ENCODE assay signal across 8 cellular contexts in the genomic region with DNA sequence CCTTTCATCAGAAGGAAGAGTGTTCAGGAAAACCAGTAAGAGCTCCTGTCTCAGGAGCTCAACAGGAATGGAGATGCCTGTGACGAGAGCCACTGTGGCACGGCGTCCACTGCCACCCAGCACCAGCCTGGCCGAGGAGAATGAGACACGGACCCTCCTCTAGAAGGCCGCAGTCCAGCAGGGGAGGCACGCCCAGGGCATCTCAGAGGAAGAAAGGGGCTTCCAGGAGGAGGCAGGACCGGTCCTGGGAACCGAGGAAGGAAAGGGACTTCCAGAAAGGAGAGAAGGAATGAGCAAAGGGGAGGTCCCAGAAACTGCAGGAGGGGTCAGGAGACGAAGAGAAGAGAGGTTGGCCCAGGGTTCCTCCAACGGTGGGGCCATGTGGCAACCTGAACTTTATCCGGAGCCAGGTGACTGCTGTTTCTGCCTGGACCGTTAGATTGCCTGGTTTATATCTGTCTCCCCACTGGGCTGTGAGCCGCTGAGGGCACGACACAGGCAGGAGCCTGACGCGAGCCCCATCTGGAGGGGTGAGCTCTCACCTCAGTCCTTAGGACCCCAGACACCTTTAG. TPM values are rescaled to one million over a fixed set of nuclear protein-coding genes. Genes with fewer than 3 reads are reported as not detected.
DNase-seq lines count a peak whose midpoint lies in the region; ATAC-seq, FAIRE-seq and TF ChIP-seq lines count a peak whose summit lies in the region.

No MANE protein-coding gene starts in this region.

- peaks cover 41 to 43% (median 42%) of the 10 kb centered on the region in 3 donors for H3K4me1 Mint-ChIP-seq in CD8-positive, alpha-beta memory T cell

- POLR2A ChIA-PET in CD8-positive, alpha-beta memory T cell (lab: Charles Lee), result interaction anchor here (0.6 to 1.7 kb wide), 4 partner anchors 32 to 177 kb away, joined by 3 to 5 read pairs (median 4); a partner anchor contains a TSS
- POLR2A ChIA-PET in PC-9 (lab: Charles Lee; ENCODE audit: unreplicated experiment) (interaction anchor here (0.7 kb wide), 1 partner anchor 27 kb away, joined by 5 read pairs; a partner anchor contains a TSS), endothelial cell of umbilical vein (lab: Charles Lee) (no interaction called here)

- intact Hi-C loops in PC-9 (cut with micrococcal nuclease; ENCODE audit: unreplicated experiment) (loop anchor here (2.0 to 10.0 kb wide), 2 partner anchors 492 to 770 kb away; no protein-coding TSS in a partner anchor), endothelial cell of umbilical vein (cut with micrococcal nuclease) (loop anchor here (2.0 to 5.0 kb wide), 2 partner anchors 66 to 773 kb away; a partner anchor contains a TSS)

- CTCF ChIA-PET in CD8-positive, alpha-beta memory T cell (lab: Charles Lee), result interaction anchor here (0.6 to 4.7 kb wide), 32 partner anchors 9 to 781 kb away, joined by 3 to 36 read pairs (median 5); a partner anchor contains a TSS
- CTCF ChIA-PET in PC-9 (lab: Charles Lee), result interaction anchor here (0.6 to 1.1 kb wide), 4 partner anchors 26 to 441 kb away, joined by 3 to 9 read pairs (median 6); no protein-coding TSS in a partner anchor
- CTCF ChIA-PET in endothelial cell of umbilical vein (lab: Charles Lee), result interaction anchor here (0.6 to 3.6 kb wide), 31 partner anchors 9 to 700 kb away, joined by 3 to 58 read pairs (median 4); a partner anchor contains a TSS

- no peaks in the 10 kb centered on the region for H3K36me3 ChIP-seq in CD8-positive, alpha-beta memory T cell (ENCODE audit: insufficient read depth, low read length)
- H3K36me3 ChIP-seq in PC-9 (ENCODE audit: low read depth) (no peaks in the 10 kb centered on the region), endothelial cell of umbilical vein (ENCODE audit: control insufficient read depth in 2 of 2, extremely low read depth in 1 of 2, insufficient read depth in 2 of 2, low read length in 2 of 2) (no peaks in the 10 kb centered on the region)

- H3K9me2 ChIP-seq in PC-9 (ENCODE audit: insufficient read depth), result no peaks in the 10 kb centered on the region

- H3F3A ChIP-seq in PC-9 (ENCODE audit: insufficient read depth, low read depth), result no peaks in the 10 kb centered on the region

- H3K4me3 ChIP-seq in CD8-positive, alpha-beta memory T cell (ENCODE audit: low read length), result peak overlapping the region; percentile 16
- H3K4me3 ChIP-seq in PC-9, result peak overlapping the region; percentile 54; the same call in 1 of the 2 replicates
- H3K4me3 ChIP-seq in endothelial cell of umbilical vein (replicated peaks in 1 of 3; ENCODE audit: insufficient read depth in 1 of 3, low read depth in 1 of 3, low read length in 3 of 3), result peak overlapping the region in 1 of 3 experiments; percentile 74

- peak; percentile 19 for ATAC-seq in GM21786 (IDR thresholded peaks at IDR 0.05; ENCODE audit: unreplicated experiment)
- no peak for ATAC-seq in GM19455 (IDR thresholded peaks at IDR 0.05; ENCODE audit: unreplicated experiment)
- no peak for ATAC-seq in GM21576 (IDR thresholded peaks at IDR 0.05; ENCODE audit: unreplicated experiment)

- H3K27ac ChIP-seq in CD8-positive, alpha-beta memory T cell (ENCODE audit: low read depth, low read length), result no peak overlapping the region
- H3K27ac ChIP-seq in PC-9, result no peak overlapping the region
- no peak overlapping the region for H3K27ac ChIP-seq in endothelial cell of umbilical vein (ENCODE audit: insufficient read depth, low read depth, low read length)

- H3K27me3 ChIP-seq in CD8-positive, alpha-beta memory T cell (ENCODE audit: insufficient read depth, low read length, poor library complexity, severe bottlenecking), result no peaks in the 10 kb centered on the region
- H3K27me3 ChIP-seq in PC-9 (ENCODE audit: insufficient read depth, low read depth), result no peaks in the 10 kb centered on the region
- no peaks in the 10 kb centered on the region for H3K27me3 ChIP-seq in endothelial cell of umbilical vein (ENCODE audit: control insufficient read depth in 2 of 2, insufficient read depth in 2 of 2, low read length in 2 of 2)

- TF ChIP-seq CTCF in PC-9 (conservative IDR thresholded peaks at IDR 0.05) (no peak), endothelial cell of umbilical vein (IDR thresholded peaks at IDR 0.05; ENCODE audit: extremely low read depth in 1 of 2, insufficient read depth in 1 of 2, low read depth in 1 of 2, low read length in 2 of 2) (no peak)

- H3K4me3 Mint-ChIP-seq in CD8-positive, alpha-beta memory T cell, result peak overlapping the region; percentile 86 to 95 (median 92)

- no peaks in the 10 kb centered on the region for H3K36me3 Mint-ChIP-seq in CD8-positive, alpha-beta memory T cell

- H3K79me2 ChIP-seq in PC-9 (ENCODE audit: low read depth) (no peaks in the 10 kb centered on the region), endothelial cell of umbilical vein (ENCODE audit: control insufficient read depth, insufficient read depth, low read length) (no peaks in the 10 kb centered on the region)

- TF ChIP-seq POLR2A in endothelial cell of umbilical vein (IDR thresholded peaks at IDR 0.05; ENCODE audit: low read depth, low read length), result no peak

- no peak for FAIRE-seq in endothelial cell of umbilical vein (lab: Jason Lieb, UNC)

- no peaks in the 10 kb centered on the region for H3K9me3 ChIP-seq in CD8-positive, alpha-beta memory T cell (ENCODE audit: low read length)
- H3K9me3 ChIP-seq in PC-9 (ENCODE audit: insufficient read depth, low read depth) (no peaks in the 10 kb centered on the region), endothelial cell of umbilical vein (replicated peaks; ENCODE audit: control insufficient read depth, insufficient read depth, low read length) (no peaks in the 10 kb centered on the region)

- H3K27ac Mint-ChIP-seq in CD8-positive, alpha-beta memory T cell, result peak overlapping the region; percentile 87 to 99 (median 95)

- peak overlapping the region; percentile 42 for H3K9ac ChIP-seq in endothelial cell of umbilical vein (replicated peaks; ENCODE audit: extremely low read depth, insufficient read depth, low read length)

- H3K9me3 Mint-ChIP-seq in CD8-positive, alpha-beta memory T cell, result no peaks in the 10 kb centered on the region

- H3K4me1 ChIP-seq in CD8-positive, alpha-beta memory T cell (ENCODE audit: insufficient read depth, low read length), result peaks cover 31% of the 10 kb centered on the region
- H3K4me1 ChIP-seq in PC-9 (replicated peaks; ENCODE audit: insufficient read depth), result 0 out of 2 replicates have a peak, but pooled peaks cover 5% of the 10 kb centered on the region
- H3K4me1 ChIP-seq in endothelial cell of umbilical vein (ENCODE audit: control insufficient read depth, extremely low read depth, insufficient read depth, low read length), result peaks cover 13% of the 10 kb centered on the region

- H4K20me1 ChIP-seq in PC-9 (ENCODE audit: insufficient read depth) (no peaks in the 10 kb centered on the region), endothelial cell of umbilical vein (replicated peaks; ENCODE audit: control insufficient read depth, extremely low read depth, insufficient read depth, low read length) (no peaks in the 10 kb centered on the region)

- DNase-seq in CD8-positive, alpha-beta memory T cell, result peak in 1 of 5 donors; percentile 13
- DNase-seq in PC-9 (peak in 1 of 2 experiments; percentile 17), endothelial cell of umbilical vein (ENCODE audit: low read depth, low spot score) (no peak), retina (peak; percentile 24), NCI-H748 treated with DMSO at 0.1 percent for 48 hours (lab: John Stamatoyannopoulos, UW) (no peak)

- H3K4me2 ChIP-seq in PC-9 (peak overlapping the region; percentile 98; the same call in 1 of the 2 replicates), endothelial cell of umbilical vein (ENCODE audit: insufficient read depth, low read length) (peak overlapping the region; percentile 95)

- peaks cover 0 to 7% of the 10 kb centered on the region in 2 donors for H3K27me3 Mint-ChIP-seq in CD8-positive, alpha-beta memory T cell

- dilution Hi-C loops in endothelial cell of umbilical vein (cut with MboI; ENCODE audit: extremely low pct_ligation_motif_present, low sequenced_read_pairs), result no loop called here

- no TSS peak for BruUV-seq in PC-9 (replicated peaks; lab: Mats Ljungman, UMichigan)
- BruUV-seq in endothelial cell of umbilical vein (replicated peaks; lab: Mats Ljungman, UMichigan), result no TSS peak

- H3K9me1 ChIP-seq in endothelial cell of umbilical vein (replicated peaks; ENCODE audit: control insufficient read depth, extremely low read depth, insufficient read depth, low read length), result no peaks in the 10 kb centered on the region

- H2AFZ ChIP-seq in PC-9 (no peak overlapping the region), endothelial cell of umbilical vein (ENCODE audit: low read depth, low read length) (peak overlapping the region; percentile 48)

TF ChIP-seq in endothelial cell of umbilical vein, 7 proteins besides CTCF, POLR2A, EP300 and RAD21:
- TF ChIP-seq GATA2 (IDR thresholded peaks at IDR 0.05; ENCODE audit: insufficient read depth, insufficient read length, low read depth, low read length) (no peak), EZH2 (IDR thresholded peaks at IDR 0.05; ENCODE audit: borderline replicate concordance, low read depth, low read length, severe bottlenecking) (no peak), FOS (IDR thresholded peaks at IDR 0.05; ENCODE audit: borderline replicate concordance, insufficient read depth, low read length) (no peak), MYC (IDR thresholded peaks at IDR 0.05; ENCODE audit: low read depth, low read length) (no peak), JUN (IDR thresholded peaks at IDR 0.05; ENCODE audit: borderline replicate concordance, insufficient read depth, insufficient read length, low read depth) (no peak), POLR2AphosphoS5 (IDR thresholded peaks at IDR 0.05; ENCODE audit: insufficient read depth, low read depth, low read length) (no peak)
- TF ChIP-seq, protein P1, sequence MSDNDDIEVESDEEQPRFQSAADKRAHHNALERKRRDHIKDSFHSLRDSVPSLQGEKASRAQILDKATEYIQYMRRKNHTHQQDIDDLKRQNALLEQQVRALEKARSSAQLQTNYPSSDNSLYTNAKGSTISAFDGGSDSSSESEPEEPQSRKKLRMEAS (IDR thresholded peaks at IDR 0.05; ENCODE audit: insufficient read depth, insufficient read length), result no peak
TF ChIP-seq in endothelial cell of umbilical vein: peak in this region for 0.

RNA-seq across cellular contexts. Expression of a gene that starts 26.8 kb away (rescaled TPM):
- under 1 TPM; 0.24 to 0.26 TPM for total RNA-seq in CD8-positive, alpha-beta memory T cell
- polyA plus RNA-seq in CD8-positive, alpha-beta memory T cell, result 1.8 TPM
- total RNA-seq in PC-9 (2021) (10.4 and 13.8 TPM in 2 replicates), endothelial cell of umbilical vein (3.7 and 5.2 TPM in 2 replicates)
- polyA plus RNA-seq in endothelial cell of umbilical vein, result 2.5 and 3.1 TPM in 2 replicates
- polyA plus RNA-seq in endothelial cell of umbilical vein (2011; cell fraction: cytosol; rRNA removed), result 4.1 and 4.5 TPM in 2 replicates
- 4.0 and 4.6 TPM in 2 replicates for polyA plus RNA-seq in endothelial cell of umbilical vein (2011; cell fraction: nucleus; rRNA removed)
- polyA plus RNA-seq in endothelial cell of umbilical vein (2012), result 3.9 and 4.4 TPM in 2 replicates
- 2.9 and 3.3 TPM in 2 replicates for polyA minus RNA-seq in endothelial cell of umbilical vein
- 1.4 TPM for polyA minus RNA-seq in endothelial cell of umbilical vein (2011; cell fraction: cytosol; rRNA and poly(A)+ RNA removed)
- 1.2 and 1.5 TPM in 2 replicates for polyA minus RNA-seq in endothelial cell of umbilical vein (2011; cell fraction: nucleus; rRNA and poly(A)+ RNA removed)
